Comparison of ENCODE assay signal across 2 cellular contexts in genomic region chr3:51966486-51966885, GRCh38.
TF ChIP-seq lines count a peak whose summit lies in the region.

No MANE protein-coding gene starts in this region.

TF ChIP-seq in A549, 52 proteins besides CTCF, POLR2A, EP300 and RAD21:
- no peak for TF ChIP-seq REST (IDR thresholded peaks at IDR 0.05)
- TF ChIP-seq BCL3 (IDR thresholded peaks at IDR 0.05): no peak
- no peak for TF ChIP-seq NR3C1 (IDR thresholded peaks at IDR 0.05)
- no peak for TF ChIP-seq EHF (CRISPR knock-in tag; IDR thresholded peaks at IDR 0.05)
- no peak for TF ChIP-seq MAFK (IDR thresholded peaks at IDR 0.05; ENCODE audit: partially characterized antibody)
- TF ChIP-seq HMGXB4 (CRISPR knock-in tag; IDR thresholded peaks at IDR 0.05; ENCODE audit: borderline replicate concordance): no peak
- TF ChIP-seq SMC3 (IDR thresholded peaks at IDR 0.05): no peak
- no peak for TF ChIP-seq HES2 (IDR thresholded peaks at IDR 0.05)
- TF ChIP-seq HOXA7 (CRISPR knock-in tag; IDR thresholded peaks at IDR 0.05): no peak
- no peak for TF ChIP-seq CBX8 (IDR thresholded peaks at IDR 0.05)
- TF ChIP-seq RNF2 (IDR thresholded peaks at IDR 0.05; ENCODE audit: borderline replicate concordance, low read depth): no peak
- TF ChIP-seq RFX5 (IDR thresholded peaks at IDR 0.05): no peak
- TF ChIP-seq MYC (IDR thresholded peaks at IDR 0.05; ENCODE audit: borderline replicate concordance, low read length): no peak
- TF ChIP-seq GATA3 (IDR thresholded peaks at IDR 0.05; ENCODE audit: borderline replicate concordance): no peak

TF ChIP-seq in IMR-90, 13 proteins besides CTCF, POLR2A, EP300 and RAD21:
- TF ChIP-seq MAFK (IDR thresholded peaks at IDR 0.05; ENCODE audit: low read depth, low read length) (no peak), MAZ (IDR thresholded peaks at IDR 0.05; ENCODE audit: borderline replicate concordance, low read depth, low read length) (no peak), NFE2L2 (IDR thresholded peaks at IDR 0.05; ENCODE audit: low read depth, low read length) (no peak), RCOR1 (IDR thresholded peaks at IDR 0.05; ENCODE audit: insufficient replicate concordance, low read length) (no peak), FOS (IDR thresholded peaks at IDR 0.05; ENCODE audit: low read depth, low read length) (no peak), CHD1 (IDR thresholded peaks at IDR 0.05; ENCODE audit: low read depth, low read length) (no peak), RFX5 (IDR thresholded peaks at IDR 0.05; ENCODE audit: low read depth, low read length) (no peak), ELK1 (IDR thresholded peaks at IDR 0.05; ENCODE audit: borderline replicate concordance, low read depth, low read length) (no peak)
TF ChIP-seq in IMR-90: peak in this region for 0.
